In genomic region chr11:76664578-76665061, GRCh38 we compare ENCODE assay signal across 10 cellular contexts. TPM values are rescaled to one million over a fixed set of nuclear protein-coding genes. Genes with fewer than 3 reads are reported as not detected.
DNase-seq lines count a peak whose midpoint lies in the region; ATAC-seq and TF ChIP-seq lines count a peak whose summit lies in the region.
"Had no signal": no experiment of that assay in that cellular context is flagged by ENCODE, and none has a peak within 500 bp of the region (broad histone marks: within the 10 kb centered on the region; RNA-seq: fewer than 3 reads in every experiment).

No MANE protein-coding gene starts in this region.

- no peak overlapping the region for H3K4me3 ChIP-seq in GM12865 (ENCODE audit: low read depth, low read length)
- H3K4me3 ChIP-seq: ovary had no signal

- ATAC-seq in effector memory CD8-positive, alpha-beta T cell (replicated peaks) = peak; percentile 74
- ATAC-seq in sciatic nerve (no peak), HG02981 (IDR thresholded peaks at IDR 0.05; ENCODE audit: unreplicated experiment) (no peak)

- intact Hi-C loops in sciatic nerve (cut with DNase I) = loop anchor here (10.0 kb wide), 1 partner anchor 90 kb away; no protein-coding TSS in a partner anchor

- H3K36me3 Mint-ChIP-seq in effector memory CD8-positive, alpha-beta T cell (ENCODE audit: insufficient read depth) = peaks cover 6% of the 10 kb centered on the region
- H3K36me3 Mint-ChIP-seq in type B pancreatic cell = no peaks in the 10 kb centered on the region

- H3K4me1 Mint-ChIP-seq in effector memory CD8-positive, alpha-beta T cell (ENCODE audit: low read depth in 2 of 2) = peaks cover 14 to 21% of the 10 kb centered on the region in 2 donors
- peaks cover 15% of the 10 kb centered on the region for H3K4me1 Mint-ChIP-seq in type B pancreatic cell (ENCODE audit: unreplicated experiment)

- peak overlapping the region; percentile 84 to 90 for H3K27ac Mint-ChIP-seq in effector memory CD8-positive, alpha-beta T cell
- H3K27ac Mint-ChIP-seq in type B pancreatic cell = no peak overlapping the region

- peak; percentile 36 for DNase-seq in GM12865 (ENCODE audit: low read depth)
- peak; percentile 81 for DNase-seq in OCI-M1 (lab: John Stamatoyannopoulos, UW)
- no peak for DNase-seq in effector memory CD8-positive, alpha-beta T cell
- DNase-seq in sciatic nerve (ENCODE audit: low spot score) = peak; percentile 35
- no peak for DNase-seq in NCI-H2029 (lab: John Stamatoyannopoulos, UW)
- no peak for DNase-seq in type B pancreatic cell (ENCODE audit: extremely low spot score, unreplicated experiment)
- DNase-seq in hypothalamus (lab: John Stamatoyannopoulos, UW) = no peak
- DNase-seq: NCI-H446 had no signal

- no peaks in the 10 kb centered on the region for H3K27me3 Mint-ChIP-seq in effector memory CD8-positive, alpha-beta T cell
- H3K27me3 Mint-ChIP-seq in type B pancreatic cell = peaks cover 16% of the 10 kb centered on the region

- H3K4me3 Mint-ChIP-seq in effector memory CD8-positive, alpha-beta T cell = peak overlapping the region; percentile 39 to 68
- H3K4me3 Mint-ChIP-seq in type B pancreatic cell = no peak overlapping the region

- H3K9me3 Mint-ChIP-seq in effector memory CD8-positive, alpha-beta T cell = no peaks in the 10 kb centered on the region
- H3K9me3 Mint-ChIP-seq in type B pancreatic cell = no peaks in the 10 kb centered on the region

- TF ChIP-seq CTCF in GM12865 (IDR thresholded peaks at IDR 0.05; ENCODE audit: insufficient read depth, low read depth, low read length, missing control alignments) (no peak), type B pancreatic cell (conservative IDR thresholded peaks at IDR 0.05) (no peak)

RNA-seq across cellular contexts. Expression of gene LRRC32, which starts 5.9 kb away (rescaled TPM):
- total RNA-seq in sciatic nerve (192 TPM), type B pancreatic cell (ENCODE audit: low replicate concordance) (4.3 and 5.4 TPM in 2 replicates)

Comparison
In these comparisons a context has a peak if more than half of its experiments do, and no peak if none do; other contexts are left out.
1. DNase-seq: peak in GM12865 (single experiment), OCI-M1 (single experiment) and sciatic nerve (single experiment); none in effector memory CD8-positive, alpha-beta T cell (0 of 3), NCI-H2029 (single experiment), type B pancreatic cell (single experiment) and hypothalamus (0 of 51).
2. RNA of gene LRRC32, which starts 5.9 kb away (total RNA-seq): 192 TPM in sciatic nerve (single experiment); 4.3 to 5.4 TPM in type B pancreatic cell; every median in the first group is over 10 times any median in the second.